Comparison of ENCODE assay signal across 21 cellular contexts in genomic region chr3:42698216-42698910, GRCh38. TPM values are rescaled to one million over a fixed set of nuclear protein-coding genes. Genes with fewer than 3 reads are reported as not detected.
"Had no signal": no experiment of that assay in that cellular context is flagged by ENCODE, and none has a peak within 500 bp of the region (broad histone marks: within the 10 kb centered on the region; RNA-seq: fewer than 3 reads in every experiment).

No MANE protein-coding gene starts in this region.

- H3K27ac Mint-ChIP-seq: activated T-helper 2 cell treated with anti-CD3 and anti-CD28 coated beads, Interferon-gamma antibody, Interleukin-2, Interleukin-4, amounts not matched to agents 10 μg/mL and 5 μg/mL and 100 μg/mL, durations not matched to agents 14 hours and 24 hours and 36 hours; mesothelial cell of epicardium; nephron progenitor cell; stimulated activated naive CD8-positive, alpha-beta T cell treated with anti-CD3 and anti-CD28 coated beads, Interleukin-15, Interleukin-2, amounts not matched to agents 100 ng/mL and 50 ng/mL, for 24 hours had no signal

- H3K4me1 Mint-ChIP-seq: mesothelial cell of epicardium had no signal

- H3K27me3 ChIP-seq: ascending aorta had no signal

- FAIRE-seq: frontal cortex had no signal

- H3K36me3 Mint-ChIP-seq: mesothelial cell of epicardium had no signal

- H3K27ac ChIP-seq: ascending aorta, coronary artery, skin epidermis, VCaP had no signal

- H3K9me3 ChIP-seq: ascending aorta had no signal

- H3K4me3 ChIP-seq: ascending aorta, coronary artery, lung, skin epidermis had no signal

- DNase-seq: activated CD4-positive, alpha-beta T cell treated with anti-CD3 and anti-CD28 coated beads for 1 hour; activated naive CD4-positive, alpha-beta T cell treated with anti-CD3 and anti-CD28 coated beads, Interleukin-2, amount 50 U/mL, for 16 hours; effector CD4-positive, alpha-beta T cell; kidney glomerular epithelial cell; nephron progenitor cell; nucleus accumbens; stimulated activated CD4-positive, alpha-beta T cell treated with anti-CD3 and anti-CD28 coated beads, Interleukin-15, amount 100 ng/mL, for 24 hours; stimulated activated CD4-positive, alpha-beta T cell treated with anti-CD3 and anti-CD28 coated beads, Interleukin-2, amount 100 ng/mL, for 48 hours; trophoblast cell had no signal

- H3K36me3 ChIP-seq: ascending aorta had no signal

- H3K9me3 Mint-ChIP-seq: activated T-helper 2 cell treated with anti-CD3 and anti-CD28 coated beads, Interferon-gamma antibody, Interleukin-2, Interleukin-4, amounts not matched to agents 10 μg/mL and 5 μg/mL and 100 μg/mL, durations not matched to agents 14 hours and 24 hours and 36 hours; mesothelial cell of epicardium; nephron progenitor cell; stimulated activated naive CD8-positive, alpha-beta T cell treated with anti-CD3 and anti-CD28 coated beads, Interleukin-15, Interleukin-2, amounts not matched to agents 100 ng/mL and 50 ng/mL, for 24 hours had no signal

- H3K4me3 Mint-ChIP-seq: mesothelial cell of epicardium; nephron progenitor cell; stimulated activated naive CD8-positive, alpha-beta T cell treated with anti-CD3 and anti-CD28 coated beads, Interleukin-15, Interleukin-2, amounts not matched to agents 100 ng/mL and 50 ng/mL, for 24 hours had no signal

RNA-seq across cellular contexts. Expression of gene HHATL, which starts 4.2 kb away (rescaled TPM):
- total RNA-seq: activated CD8-positive, alpha-beta memory T cell treated with anti-CD3 and anti-CD28 coated beads for 36 hours; activated T-helper 2 cell treated with anti-CD3 and anti-CD28 coated beads, Interferon-gamma antibody, Interleukin-2, Interleukin-4, amounts not matched to agents 10 μg/mL and 5 μg/mL and 100 μg/mL, durations not matched to agents 14 hours and 24 hours and 36 hours; ascending aorta; frontal cortex; mesothelial cell of epicardium; temporal lobe had no signal

RNA-seq across cellular contexts. Expression of gene KLHL40, which starts 13.0 kb away (rescaled TPM):
- total RNA-seq: activated CD8-positive, alpha-beta memory T cell treated with anti-CD3 and anti-CD28 coated beads for 36 hours; activated T-helper 2 cell treated with anti-CD3 and anti-CD28 coated beads, Interferon-gamma antibody, Interleukin-2, Interleukin-4, amounts not matched to agents 10 μg/mL and 5 μg/mL and 100 μg/mL, durations not matched to agents 14 hours and 24 hours and 36 hours; ascending aorta; lung; mesothelial cell of epicardium; posterior vena cava; temporal lobe had no signal
